Comparison of ENCODE assay signal across 8 cellular contexts in genomic region chr1:244970236-244970652, GRCh38.
DNase-seq lines count a peak whose midpoint lies in the region; ATAC-seq and TF ChIP-seq lines count a peak whose summit lies in the region.

No MANE protein-coding gene starts in this region.

- H3K4me1 ChIP-seq in PC-9 (replicated peaks; ENCODE audit: insufficient read depth): peaks cover 25% of the 10 kb centered on the region
- H3K4me1 ChIP-seq in right atrium auricular region: peaks cover 0 to 20% of the 10 kb centered on the region in 2 donors

- peak overlapping the region; percentile 91 to 98 (median 96) for H3K4me3 Mint-ChIP-seq in IgD-negative memory B cell
- H3K4me3 Mint-ChIP-seq in activated naive CD4-positive, alpha-beta T cell treated with anti-CD3 and anti-CD28 coated beads, Interleukin-2, amount 10 ng/mL, durations not matched to agents 7 days and 5 days: peak overlapping the region; percentile 87

- peaks cover 7 to 12% (median 9%) of the 10 kb centered on the region in 3 donors for H3K4me1 Mint-ChIP-seq in IgD-negative memory B cell
- H3K4me1 Mint-ChIP-seq in activated naive CD4-positive, alpha-beta T cell treated with anti-CD3 and anti-CD28 coated beads, Interleukin-2, amount 10 ng/mL, durations not matched to agents 7 days and 5 days: peaks cover 22% of the 10 kb centered on the region

- ATAC-seq in GM21737 (IDR thresholded peaks at IDR 0.05; ENCODE audit: unreplicated experiment): peak; percentile 54

- H3K9me2 ChIP-seq in PC-9 (ENCODE audit: insufficient read depth): no peaks in the 10 kb centered on the region

- no peaks in the 10 kb centered on the region for H3K36me3 Mint-ChIP-seq in IgD-negative memory B cell
- peaks cover 3% of the 10 kb centered on the region for H3K36me3 Mint-ChIP-seq in activated naive CD4-positive, alpha-beta T cell treated with anti-CD3 and anti-CD28 coated beads, Interleukin-2, amount 10 ng/mL, durations not matched to agents 7 days and 5 days

- H3K4me3 ChIP-seq in PC-9 (peak overlapping the region; percentile 65), right atrium auricular region (peak overlapping the region; percentile 75 to 77), retinal pigment epithelial cell (ENCODE audit: low read length) (peak overlapping the region; percentile 64)

- H2AFZ ChIP-seq in PC-9: peak overlapping the region; percentile 76

- H3K27ac ChIP-seq in PC-9: peak overlapping the region; percentile 97
- peak overlapping the region; percentile 98 to 99 for H3K27ac ChIP-seq in right atrium auricular region

- peak overlapping the region; percentile 88 for H3K4me2 ChIP-seq in PC-9

- no peaks in the 10 kb centered on the region for H4K20me1 ChIP-seq in PC-9 (ENCODE audit: insufficient read depth)

- intact Hi-C loops in PC-9 (cut with micrococcal nuclease; ENCODE audit: unreplicated experiment): loop anchor here (1.0 kb wide), 2 partner anchors 135 to 317 kb away; partner anchors contain the start of genes COX20 and DESI2

- POLR2A ChIA-PET in PC-9 (lab: Charles Lee; ENCODE audit: unreplicated experiment): interaction anchor here (0.6 kb wide), 2 partner anchors 122 to 370 kb away, joined by 7 to 8 read pairs; no protein-coding TSS in a partner anchor

- H3K79me2 ChIP-seq in PC-9 (ENCODE audit: low read depth): peaks cover 22% of the 10 kb centered on the region

- peak; percentile 77 for DNase-seq in EL
- DNase-seq in PC-9: peak; percentile 53 to 81
- no peak for DNase-seq in activated naive CD4-positive, alpha-beta T cell treated with anti-CD3 and anti-CD28 coated beads, Interleukin-2, amount 10 ng/mL, durations not matched to agents 7 days and 5 days
- DNase-seq in right atrium auricular region (ENCODE audit: low spot score): no peak
- DNase-seq in retinal pigment epithelial cell (ENCODE audit: low read depth): peak; percentile 10
- no peak for DNase-seq in 8988T

- no peak for TF ChIP-seq CTCF in PC-9 (conservative IDR thresholded peaks at IDR 0.05)
- no peak for TF ChIP-seq CTCF in right atrium auricular region (IDR thresholded peaks at IDR 0.05)
- TF ChIP-seq CTCF in retinal pigment epithelial cell (conservative IDR thresholded peaks at IDR 0.05; ENCODE audit: low read depth, low read length): no peak

- peaks cover 32% of the 10 kb centered on the region for H3F3A ChIP-seq in PC-9 (ENCODE audit: insufficient read depth, low read depth)

- H3K36me3 ChIP-seq in PC-9 (ENCODE audit: low read depth) (no peaks in the 10 kb centered on the region), right atrium auricular region (no peaks in the 10 kb centered on the region)

- no peaks in the 10 kb centered on the region for H3K9me3 Mint-ChIP-seq in IgD-negative memory B cell
- no peaks in the 10 kb centered on the region for H3K9me3 Mint-ChIP-seq in activated naive CD4-positive, alpha-beta T cell treated with anti-CD3 and anti-CD28 coated beads, Interleukin-2, amount 10 ng/mL, durations not matched to agents 7 days and 5 days

- CTCF ChIA-PET in PC-9 (lab: Charles Lee): interaction anchor here (0.7 kb wide), 1 partner anchor 1705 kb away, joined by 4 read pairs; no protein-coding TSS in a partner anchor
- CTCF ChIA-PET in activated naive CD4-positive, alpha-beta T cell treated with anti-CD3 and anti-CD28 coated beads, Interleukin-2, amount 10 ng/mL, durations not matched to agents 7 days and 5 days (lab: Charles Lee): interaction anchor here (1.0 to 1.1 kb wide), 2 partner anchors 106 to 169 kb away, joined by 3 read pairs; partner anchors contain the start of gene HNRNPU

- no peaks in the 10 kb centered on the region for H3K27me3 Mint-ChIP-seq in IgD-negative memory B cell
- no peaks in the 10 kb centered on the region for H3K27me3 Mint-ChIP-seq in activated naive CD4-positive, alpha-beta T cell treated with anti-CD3 and anti-CD28 coated beads, Interleukin-2, amount 10 ng/mL, durations not matched to agents 7 days and 5 days

- H3K27me3 ChIP-seq in PC-9 (ENCODE audit: insufficient read depth, low read depth) (no peaks in the 10 kb centered on the region), right atrium auricular region (no peaks in the 10 kb centered on the region)

- peak overlapping the region; percentile 97 to 99 (median 97) for H3K27ac Mint-ChIP-seq in IgD-negative memory B cell
- H3K27ac Mint-ChIP-seq in activated naive CD4-positive, alpha-beta T cell treated with anti-CD3 and anti-CD28 coated beads, Interleukin-2, amount 10 ng/mL, durations not matched to agents 7 days and 5 days: peak overlapping the region; percentile 95

- H3K9me3 ChIP-seq in PC-9 (ENCODE audit: insufficient read depth, low read depth): no peaks in the 10 kb centered on the region
- H3K9me3 ChIP-seq in right atrium auricular region: no peaks in the 10 kb centered on the region

- BruUV-seq in PC-9 (replicated peaks; lab: Mats Ljungman, UMichigan): no TSS peak

Comparison
In these comparisons a context has a peak if more than half of its experiments do, and no peak if none do; other contexts are left out.
1. DNase-seq: peak in EL (single experiment), PC-9 (2 of 2) and retinal pigment epithelial cell (single experiment); none in activated naive CD4-positive, alpha-beta T cell treated with anti-CD3 and anti-CD28 coated beads, Interleukin-2, amount 10 ng/mL, durations not matched to agents 7 days and 5 days (single experiment), right atrium auricular region (single experiment) and 8988T (single experiment).
2. Peak in every context shown above with its lines, with median percentiles within 50 percentile points of each other: H3K4me3 ChIP-seq.